ENCODE assay signal across 8 cellular contexts in the genomic region with DNA sequence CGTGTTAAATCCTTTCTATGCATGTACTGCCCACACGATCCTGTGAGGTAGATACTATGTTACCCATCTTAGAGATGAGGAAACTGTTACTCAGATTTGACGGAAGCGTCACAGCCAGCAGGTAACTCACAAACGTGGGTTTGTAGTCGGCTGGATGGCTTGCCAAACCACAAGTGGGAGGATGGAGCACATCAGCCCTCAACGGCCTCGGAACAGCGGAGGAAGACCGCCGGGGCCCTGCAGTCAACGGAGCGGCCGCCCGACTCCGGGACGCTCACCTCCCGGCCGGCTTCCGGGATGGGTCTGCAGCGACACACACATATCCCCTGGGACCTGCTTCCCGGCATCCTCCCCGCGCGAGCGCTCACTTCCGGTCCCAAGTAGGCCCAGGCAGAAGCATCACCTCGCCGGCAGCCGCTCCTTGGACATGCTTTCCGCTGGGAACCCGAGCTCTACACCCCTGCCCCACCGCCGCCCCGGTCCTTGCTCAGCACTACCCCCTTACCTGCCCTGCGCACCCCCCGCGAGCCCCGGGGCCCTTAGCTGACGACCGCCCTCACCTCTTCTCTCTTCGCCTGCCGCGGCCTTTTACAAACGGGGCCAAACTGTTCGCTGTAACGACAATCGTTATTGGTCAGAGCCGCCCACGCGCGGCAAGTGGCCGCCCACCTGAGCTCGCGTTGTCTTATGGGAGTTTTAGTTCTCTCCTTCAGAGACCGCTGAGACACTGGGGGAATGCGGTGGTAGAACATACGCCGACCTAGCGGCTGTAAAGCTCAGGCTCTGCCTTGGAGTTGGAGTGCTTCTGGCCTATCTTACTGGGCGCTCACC. TPM values are rescaled to one million over a fixed set of nuclear protein-coding genes. Genes with fewer than 3 reads are reported as not detected.
DNase-seq lines count a peak whose midpoint lies in the region; ATAC-seq and TF ChIP-seq lines count a peak whose summit lies in the region.

C2orf42 (minus strand) TSS at position 607 of the 831 bp plus-strand sequence. CDS start 9,034 bp downstream, outside the sequence.

- peak; percentile 92 for DNase-seq in GM10266 (ENCODE audit: extremely low spot score)
- peak; percentile 91 for DNase-seq in NCI-H1092 treated with DMSO at 0.1 percent for 48 hours (lab: John Stamatoyannopoulos, UW)
- DNase-seq in SKM-1 (lab: John Stamatoyannopoulos, UW; ENCODE audit: unreplicated experiment): peak; percentile 92
- peak; percentile 92 to 96 for DNase-seq in activated naive CD4-positive, alpha-beta T cell treated with anti-CD3 and anti-CD28 coated beads, Interleukin-2, amount 50 U/mL, for 72 hours (ENCODE audit: low spot score in 2 of 2)
- DNase-seq in glomerular endothelial cell (ENCODE audit: extremely low read depth, low read depth, low spot score): peak; percentile 88
- peak; percentile 86 for DNase-seq in omental fat pad (ENCODE audit: low spot score)
- DNase-seq in testis: peak; percentile 97

- TF ChIP-seq POLR2A in testis (IDR thresholded peaks at IDR 0.05): peak; percentile 67

- H3K36me3 Mint-ChIP-seq in activated naive CD4-positive, alpha-beta T cell treated with anti-CD3 and anti-CD28 coated beads, Interleukin-2, amount 50 U/mL, for 72 hours: peaks cover 7% of the 10 kb centered on the region in 2 donors

- 0% methylated on average over 26 to 60 of the region's 61 CpGs for WGBS in testis, 2 donors

- H3K4me1 ChIP-seq in testis: no peaks in the 10 kb centered on the region

- H3K27ac Mint-ChIP-seq in activated naive CD4-positive, alpha-beta T cell treated with anti-CD3 and anti-CD28 coated beads, Interleukin-2, amount 50 U/mL, for 72 hours: peak within 1 kb of the TSS; percentile 98 to 100

- H3K9me3 Mint-ChIP-seq in activated naive CD4-positive, alpha-beta T cell treated with anti-CD3 and anti-CD28 coated beads, Interleukin-2, amount 50 U/mL, for 72 hours: no peaks in the 10 kb centered on the region

- intact Hi-C loops in testis (cut with DNase I; ENCODE audit: low total_unique reads): no loop called here

- H3K9me3 ChIP-seq in testis: no peaks in the 10 kb centered on the region

- ATAC-seq in HG02610 (IDR thresholded peaks at IDR 0.05; ENCODE audit: unreplicated experiment) (peak; percentile 80), omental fat pad (ENCODE audit: low FRiP score) (peak; percentile 100)
- peak; percentile 84 to 87 for ATAC-seq in activated naive CD4-positive, alpha-beta T cell treated with anti-CD3 and anti-CD28 coated beads, Interleukin-2, amount 50 U/mL, for 72 hours

- TF ChIP-seq CTCF in GM10266 (IDR thresholded peaks at IDR 0.05; ENCODE audit: control insufficient read depth, insufficient read depth, low read depth, missing control alignments) (peak; percentile 8), omental fat pad (IDR thresholded peaks at IDR 0.05) (no peak), testis (IDR thresholded peaks at IDR 0.05) (no peak)

- H3K27ac ChIP-seq in testis: peak within 1 kb of the TSS; percentile 91 to 96

- peak within 1 kb of the TSS; percentile 67 to 76 for H3K4me3 ChIP-seq in testis

- no peaks in the 10 kb centered on the region for H3K27me3 ChIP-seq in testis

- H3K36me3 ChIP-seq in testis (ENCODE audit: low read depth, missing control alignments): no peaks in the 10 kb centered on the region

RNA-seq across cellular contexts. Expression of gene C2orf42, which starts in this region (rescaled TPM):
- total RNA-seq in activated naive CD4-positive, alpha-beta T cell treated with anti-CD3 and anti-CD28 coated beads, Interleukin-2, amount 50 U/mL, for 72 hours: 10 to 100 TPM; 17.5 to 36.0 TPM
- 8.4 and 16.6 TPM in 2 replicates for total RNA-seq in glomerular endothelial cell
- total RNA-seq in omental fat pad: 10 to 100 TPM; 10.6 to 15.3 (median 11.2) TPM
- total RNA-seq in testis: 10 to 100 TPM; 61.6 to 94.4 TPM
- polyA plus RNA-seq in testis (ENCODE audit: insufficient read depth, low read depth, low replicate concordance): 175 TPM

Comparison
In these comparisons a context has a peak if more than half of its experiments do, and no peak if none do; other contexts are left out.
1. Peak in every context shown above with its lines: DNase-seq, ATAC-seq, H3K4me3 ChIP-seq and H3K27ac ChIP-seq.